8 cellular contexts compared by ENCODE assay signal in genomic region chr20:63708301-63709148, GRCh38. TPM values are rescaled to one million over a fixed set of nuclear protein-coding genes. Genes with fewer than 3 reads are reported as not detected.
DNase-seq lines count a peak whose midpoint lies in the region; ATAC-seq and TF ChIP-seq lines count a peak whose summit lies in the region.

No MANE protein-coding gene starts in this region.

- peak overlapping the region; percentile 95 for H3K4me2 ChIP-seq in HCT116 (ENCODE audit: low read length)

- POLR2A ChIA-PET in HCT116 (lab: Charles Lee), result interaction anchor here (0.6 to 2.2 kb wide), 6 partner anchors 9 to 157 kb away, joined by 3 to 15 read pairs (median 4); partner anchors contain the start of gene TPD52L2
- POLR2A ChIA-PET in naive thymus-derived CD4-positive, alpha-beta T cell (lab: Charles Lee), result interaction anchor here (0.5 to 5.1 kb wide), 19 partner anchors 11 to 371 kb away, joined by 3 to 137 read pairs (median 5); partner anchors contain the start of genes GMEB2, LIME1, OPRL1 and PPDPF

- H3K4me3 ChIP-seq in HCT116 (replicated peaks in 1 of 2; ENCODE audit: low read depth in 1 of 2, low read length in 2 of 2) (peak overlapping the region; percentile 85 to 96), RWPE2 (ENCODE audit: severe bottlenecking) (peak overlapping the region; percentile 72), epithelial cell of proximal tubule (ENCODE audit: low read depth, low read length) (peak overlapping the region; percentile 90)
- peak overlapping the region; percentile 91 for H3K4me3 ChIP-seq in naive thymus-derived CD4-positive, alpha-beta T cell (ENCODE audit: low read length)

- H3K79me2 ChIP-seq in HCT116 (ENCODE audit: insufficient read depth, low read length), result peaks cover 82% of the 10 kb centered on the region

- no peak for TF ChIP-seq RAD21 in HCT116 (IDR thresholded peaks at IDR 0.05; ENCODE audit: low read depth)

- no peak for TF ChIP-seq CTCF in HCT116 (IDR thresholded peaks at IDR 0.05 in 2 of 3, conservative IDR thresholded peaks at IDR 0.05 in 1 of 3; ENCODE audit: borderline replicate concordance in 1 of 3, insufficient read depth in 1 of 3, low read depth in 2 of 3, low read length in 2 of 3)
- no peak for TF ChIP-seq CTCF in RWPE2 (IDR thresholded peaks at IDR 0.05; ENCODE audit: poor library complexity, severe bottlenecking)
- TF ChIP-seq CTCF in epithelial cell of proximal tubule (conservative IDR thresholded peaks at IDR 0.05; ENCODE audit: low read depth, low read length), result no peak
- no peak for TF ChIP-seq CTCF in GM20000 (IDR thresholded peaks at IDR 0.05; ENCODE audit: extremely low read depth, missing control alignments)

- H2AFZ ChIP-seq in HCT116 (ENCODE audit: low read depth, low read length, poor library complexity, severe bottlenecking), result no peak overlapping the region

- no peaks in the 10 kb centered on the region for H3K9me3 ChIP-seq in ES-I3 (ENCODE audit: control insufficient read depth, insufficient read depth, low read length)
- 0 out of 4 replicates have a peak, but pooled peaks cover 0 to 6% of the 10 kb centered on the region in 2 experiments for H3K9me3 ChIP-seq in HCT116 (ENCODE audit: control insufficient read depth in 1 of 2, insufficient read depth in 1 of 2, low read depth in 1 of 2, low read length in 2 of 2)
- H3K9me3 ChIP-seq in RWPE2 (ENCODE audit: severe bottlenecking), result no peaks in the 10 kb centered on the region
- no peaks in the 10 kb centered on the region for H3K9me3 ChIP-seq in naive thymus-derived CD4-positive, alpha-beta T cell (ENCODE audit: control insufficient read depth in 2 of 3, low read length in 3 of 3)

- H3K27ac ChIP-seq in HCT116 (ENCODE audit: low read depth, low read length), result peak overlapping the region; percentile 95
- H3K27ac ChIP-seq in RWPE2 (ENCODE audit: poor library complexity, severe bottlenecking), result peak overlapping the region; percentile 73
- peak overlapping the region; percentile 81 for H3K27ac ChIP-seq in naive thymus-derived CD4-positive, alpha-beta T cell (ENCODE audit: low read depth, low read length)

- H3K4me1 ChIP-seq in ES-I3 (ENCODE audit: insufficient read depth, low read length) (0 out of 2 replicates have a peak, but pooled peaks cover 5% of the 10 kb centered on the region), HCT116 (ENCODE audit: control insufficient read depth in 1 of 2, insufficient read depth in 2 of 2, low read length in 2 of 2) (peaks cover 13 to 21% of the 10 kb centered on the region in 2 experiments), RWPE2 (ENCODE audit: insufficient read depth, poor library complexity, severe bottlenecking) (peaks cover 11% of the 10 kb centered on the region)
- peaks cover 22 to 30% of the 10 kb centered on the region in 2 donors for H3K4me1 ChIP-seq in naive thymus-derived CD4-positive, alpha-beta T cell (ENCODE audit: control insufficient read depth in 2 of 2, insufficient read depth in 2 of 2, low read length in 2 of 2)

- H3K27me3 ChIP-seq in HCT116 (ENCODE audit: insufficient read depth, low read length) (no peaks in the 10 kb centered on the region), RWPE2 (ENCODE audit: insufficient read depth, poor library complexity, severe bottlenecking) (no peaks in the 10 kb centered on the region)
- no peaks in the 10 kb centered on the region for H3K27me3 ChIP-seq in naive thymus-derived CD4-positive, alpha-beta T cell (ENCODE audit: control insufficient read depth in 2 of 2, insufficient read depth in 2 of 2, low read length in 2 of 2)

- CTCF ChIA-PET in HCT116 (lab: Charles Lee), result interaction anchor here (0.8 to 1.7 kb wide), 8 partner anchors 10 to 272 kb away, joined by 3 to 9 read pairs (median 4); partner anchors contain the start of genes PRPF6 and TPD52L2
- CTCF ChIA-PET in naive thymus-derived CD4-positive, alpha-beta T cell (lab: Charles Lee), result interaction anchor here (0.6 to 2.7 kb wide), 10 partner anchors 28 to 272 kb away, joined by 3 to 27 read pairs (median 4); partner anchors contain the start of genes LIME1, PRPF6, PTK6 and SLC2A4RG

- H3K36me3 ChIP-seq in ES-I3 (ENCODE audit: insufficient read depth, low read length), result peaks cover 27% of the 10 kb centered on the region
- peaks cover 15 to 53% of the 10 kb centered on the region in 2 experiments for H3K36me3 ChIP-seq in HCT116 (ENCODE audit: control insufficient read depth in 1 of 2, insufficient read depth in 2 of 2, low read length in 2 of 2)
- peaks cover 77% of the 10 kb centered on the region for H3K36me3 ChIP-seq in RWPE2 (ENCODE audit: low read depth)
- peaks cover 0 to 69% (median 27%) of the 10 kb centered on the region in 3 experiments for H3K36me3 ChIP-seq in naive thymus-derived CD4-positive, alpha-beta T cell (ENCODE audit: control insufficient read depth in 2 of 3, insufficient read depth in 3 of 3, low read length in 3 of 3)

- H3K9me3 Mint-ChIP-seq in naive thymus-derived CD4-positive, alpha-beta T cell, result peaks cover 0 to 5% (median 0%) of the 10 kb centered on the region in 11 donors

- intact Hi-C loops in HCT116 (cut with micrococcal nuclease), result loop anchor here (10.0 kb wide), 1 partner anchor 346 kb away; no protein-coding TSS in a partner anchor
- intact Hi-C loops in naive thymus-derived CD4-positive, alpha-beta T cell (cut with micrococcal nuclease), result loop anchor here (5.0 kb wide), 7 partner anchors 34 to 414 kb away; partner anchors contain the start of genes GMEB2 (in 1 of the 2), PTK6 (in 1 of the 2) and TCEA2 (in 1 of the 2)

- RAD21 ChIA-PET in HCT116 (lab: Charles Lee; ENCODE audit: low non-redundant PET in 1 of 2, low total read pairs in 2 of 2, uncharacterized antibody in 2 of 2, unreplicated experiment in 2 of 2), result interaction anchor here (0.6 to 1.0 kb wide), 2 partner anchors 157 to 158 kb away, joined by 3 to 4 read pairs; partner anchors contain the start of gene TPD52L2 (in 1 of the 2)

- peak overlapping the region; percentile 39 to 88 (median 49) for H3K27ac Mint-ChIP-seq in naive thymus-derived CD4-positive, alpha-beta T cell

- TF ChIP-seq POLR2A in HCT116 (IDR thresholded peaks at IDR 0.05; ENCODE audit: borderline replicate concordance, extremely low read depth, insufficient read depth, insufficient read length), result no peak

- peak; percentile 19 for ATAC-seq in HCT116
- ATAC-seq in RWPE2 (ENCODE audit: low read depth), result no peak
- ATAC-seq in naive thymus-derived CD4-positive, alpha-beta T cell, result no peak
- no peak for ATAC-seq in GM21360 (IDR thresholded peaks at IDR 0.05; ENCODE audit: unreplicated experiment)

- no peaks in the 10 kb centered on the region for H3K27me3 Mint-ChIP-seq in naive thymus-derived CD4-positive, alpha-beta T cell

- BruUV-seq in HCT116 (replicated peaks; lab: Mats Ljungman, UMichigan), result TSS peak; percentile 49

- peak overlapping the region; percentile 70 to 91 (median 78) for H3K4me3 Mint-ChIP-seq in naive thymus-derived CD4-positive, alpha-beta T cell

- no peaks in the 10 kb centered on the region for H3K9me2 ChIP-seq in HCT116 (ENCODE audit: insufficient read depth)

- peaks cover 15 to 44% (median 26%) of the 10 kb centered on the region in 5 donors for H3K36me3 Mint-ChIP-seq in naive thymus-derived CD4-positive, alpha-beta T cell

- H3K9ac ChIP-seq in ES-I3 (ENCODE audit: low read depth, low read length) (peak overlapping the region; percentile 80), HCT116 (ENCODE audit: low read length) (peak overlapping the region; percentile 96)

- no peaks in the 10 kb centered on the region for H4K20me1 ChIP-seq in HCT116 (ENCODE audit: insufficient read depth)

- no peak for DNase-seq in HCT116 (ENCODE audit: low read depth, low spot score)
- DNase-seq in RWPE2 (ENCODE audit: low spot score), result peak; percentile 89
- DNase-seq in epithelial cell of proximal tubule (ENCODE audit: low read depth), result no peak
- peak in 1 of 9 donors; percentile 11 for DNase-seq in naive thymus-derived CD4-positive, alpha-beta T cell
- no peak for DNase-seq in GM20000 (ENCODE audit: low spot score)
- DNase-seq in inferior parietal cortex (ENCODE audit: extremely low spot score), result no peak

- peaks cover 34 to 65% (median 46%) of the 10 kb centered on the region in 7 donors for H3K4me1 Mint-ChIP-seq in naive thymus-derived CD4-positive, alpha-beta T cell

TF ChIP-seq in HCT116, 20 proteins besides CTCF, POLR2A, EP300 and RAD21 (continues in another document):
- TF ChIP-seq EZH2 (IDR thresholded peaks at IDR 0.05), result no peak
- no peak for TF ChIP-seq JUND (IDR thresholded peaks at IDR 0.05)

RNA-seq across cellular contexts. Expression of gene ZGPAT, which starts 0.7 kb away (rescaled TPM):
- total RNA-seq in HCT116 (2021; ENCODE audit: unreplicated experiment) (30.6 TPM), epithelial cell of proximal tubule (36.5 and 57.2 TPM in 2 replicates)
- polyA plus RNA-seq in HCT116 (2012), result 18.5 and 21.0 TPM in 2 replicates
- total RNA-seq in naive thymus-derived CD4-positive, alpha-beta T cell, result 10 to 100 TPM; 42.9 to 49.9 (median 45.4) TPM
- polyA plus RNA-seq in naive thymus-derived CD4-positive, alpha-beta T cell, result 10 to 100 TPM; 47.5 to 82.1 TPM

RNA-seq across cellular contexts. Expression of gene ARFRP1, which starts 0.7 kb away (rescaled TPM):
- total RNA-seq in HCT116 (2021; ENCODE audit: unreplicated experiment), result 53.7 TPM
- polyA plus RNA-seq in HCT116 (2012), result 36.3 and 39.8 TPM in 2 replicates
- total RNA-seq in epithelial cell of proximal tubule, result 42.1 and 49.0 TPM in 2 replicates
- 10 to 100 TPM; 55.4 to 92.1 (median 66.2) TPM for total RNA-seq in naive thymus-derived CD4-positive, alpha-beta T cell
- 100 to 1,000 TPM in 1 of 2 donors, 10 to 100 TPM in 1; 89.1 to 108 TPM for polyA plus RNA-seq in naive thymus-derived CD4-positive, alpha-beta T cell

RNA-seq across cellular contexts. Expression of gene TNFRSF6B, which starts 12.1 kb away (rescaled TPM):
- total RNA-seq in HCT116 (2021; ENCODE audit: unreplicated experiment), result 147 TPM
- polyA plus RNA-seq in HCT116 (2012), result 342 and 380 TPM in 2 replicates
- total RNA-seq in epithelial cell of proximal tubule, result 509 and 817 TPM in 2 replicates
- under 1 TPM in 1 of 5 experiments, not detected in 4; 0.74 TPM for total RNA-seq in naive thymus-derived CD4-positive, alpha-beta T cell
- under 1 TPM in 1 of 2 donors, not detected in 1; 0.22 TPM for polyA plus RNA-seq in naive thymus-derived CD4-positive, alpha-beta T cell

RNA-seq across cellular contexts. Expression of gene LIME1, which starts 27.9 kb away (rescaled TPM):
- total RNA-seq in HCT116 (2021; ENCODE audit: unreplicated experiment) (27.4 TPM), epithelial cell of proximal tubule (6.5 and 19.1 TPM in 2 replicates)
- 20.3 and 24.1 TPM in 2 replicates for polyA plus RNA-seq in HCT116 (2012)
- total RNA-seq in naive thymus-derived CD4-positive, alpha-beta T cell, result 100 to 1,000 TPM in 3 of 5 experiments, 10 to 100 TPM in 2; 96.8 to 118 (median 103) TPM
- polyA plus RNA-seq in naive thymus-derived CD4-positive, alpha-beta T cell, result 100 to 1,000 TPM; 205 to 366 TPM

RNA-seq across cellular contexts. Expression of gene SLC2A4RG, which starts 31.1 kb away (rescaled TPM):
- total RNA-seq in HCT116 (2021; ENCODE audit: unreplicated experiment) (121 TPM), epithelial cell of proximal tubule (91.5 and 91.9 TPM in 2 replicates)
- 69.7 and 77.1 TPM in 2 replicates for polyA plus RNA-seq in HCT116 (2012)
- total RNA-seq in naive thymus-derived CD4-positive, alpha-beta T cell, result 100 to 1,000 TPM in 3 of 5 experiments, 10 to 100 TPM in 2; 88.7 to 136 (median 111) TPM
- 1 to 10 TPM; 3.0 to 4.6 TPM for polyA plus RNA-seq in naive thymus-derived CD4-positive, alpha-beta T cell

Comparison
In these comparisons a context has a peak if more than half of its experiments do, and no peak if none do; other contexts are left out.
1. RNA of gene TNFRSF6B, which starts 12.1 kb away (total RNA-seq): 509 to 817 TPM in epithelial cell of proximal tubule and 147 TPM in HCT116 (single experiment); 0.74 TPM in naive thymus-derived CD4-positive, alpha-beta T cell; every median in the first group is over 10 times any median in the second.
2. Peak in every context shown above with its lines, with median percentiles within 50 percentile points of each other: H3K27ac ChIP-seq and H3K4me3 ChIP-seq.